ENCODE assay signal across 20 cellular contexts in the genomic region with DNA sequence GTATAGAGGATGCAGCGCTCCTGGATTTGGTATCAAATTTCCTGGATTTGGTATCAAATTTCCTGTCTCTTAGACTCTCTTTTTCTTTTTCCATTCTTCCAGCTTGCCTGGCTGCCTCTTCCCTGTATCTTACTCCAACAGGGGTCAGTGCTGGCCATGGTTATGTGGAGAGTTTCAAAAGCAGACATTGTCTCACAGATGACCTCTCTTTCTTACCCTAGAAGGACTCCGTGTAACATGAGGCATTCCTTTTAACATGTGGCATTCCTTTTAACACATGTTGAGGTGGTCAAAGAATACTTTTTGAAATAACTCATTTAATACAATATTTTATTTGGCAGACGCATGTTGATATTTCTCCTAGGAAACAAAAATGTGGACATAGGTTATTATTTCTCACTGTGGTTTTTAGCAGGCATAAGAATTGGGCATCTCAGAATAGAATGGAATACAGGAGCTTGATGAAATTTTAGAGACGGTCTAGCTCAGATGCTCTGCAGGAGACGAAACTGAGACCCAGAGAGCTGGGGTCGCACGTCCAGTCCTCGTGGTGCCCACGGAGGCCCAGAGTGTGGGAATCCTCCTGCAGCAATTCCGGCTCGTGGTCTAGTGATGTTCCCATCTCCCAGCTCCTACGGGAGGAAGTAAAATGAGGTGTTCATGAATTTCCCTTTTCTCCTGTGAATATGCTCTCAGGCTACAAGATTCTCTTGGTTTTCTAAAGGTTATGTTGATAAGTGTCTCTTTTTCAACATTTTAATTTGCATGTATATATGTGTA. TPM values are rescaled to one million over a fixed set of nuclear protein-coding genes. Genes with fewer than 3 reads are reported as not detected.
DNase-seq lines count a peak whose midpoint lies in the region; ATAC-seq and TF ChIP-seq lines count a peak whose summit lies in the region.
"Had no signal": no experiment of that assay in that cellular context is flagged by ENCODE, and none has a peak within 500 bp of the region (broad histone marks: within the 10 kb centered on the region; RNA-seq: fewer than 3 reads in every experiment).

No MANE protein-coding gene starts in this region.

- H4K20me1 ChIP-seq in osteoblast (ENCODE audit: insufficient read depth, low read length) = no peaks in the 10 kb centered on the region

- H3K9ac ChIP-seq in endodermal cell (ENCODE audit: extremely low read depth, low read length, poor library complexity, severe bottlenecking) = no peak overlapping the region

- H3K4me1 Mint-ChIP-seq in endodermal cell = no peaks in the 10 kb centered on the region

- H3K36me3 Mint-ChIP-seq in endodermal cell (ENCODE audit: low read depth) = no peaks in the 10 kb centered on the region
- H3K36me3 Mint-ChIP-seq: activated CD4-positive, alpha-beta memory T cell treated with anti-CD3 and anti-CD28 coated beads for 36 hours had no signal

- WGBS in endodermal cell (ENCODE audit: insufficient coverage in 1 of 2, insufficient read length in 1 of 2), 2 experiments = 94 to 95% methylated on average over 7 to 12 of the region's 12 CpGs

- H3K79me2 ChIP-seq in osteoblast (ENCODE audit: insufficient read depth, low read length) = no peaks in the 10 kb centered on the region

- POLR2A ChIA-PET in BJ (lab: Charles Lee) = no interaction called here

- peaks cover 4% of the 10 kb centered on the region; the same call in 1 of the 2 replicates for H3K27me3 ChIP-seq in BJ (ENCODE audit: control insufficient read depth, insufficient read depth, low read length)
- no peaks in the 10 kb centered on the region for H3K27me3 ChIP-seq in endodermal cell (ENCODE audit: control insufficient read depth, insufficient read depth, low read length, poor library complexity, severe bottlenecking)
- H3K27me3 ChIP-seq in osteoblast (ENCODE audit: insufficient read depth, low read length) = peaks cover 2% of the 10 kb centered on the region
- H3K27me3 ChIP-seq: heart right ventricle had no signal

- in situ Hi-C loops in SK-MEL-5 (cut with HindIII; ENCODE audit: low pct_unique_long_range_greater_than_20kb, low sequenced_read_pairs) = no loop called here

- H3K4me2 ChIP-seq in osteoblast (ENCODE audit: insufficient read depth, low read length) = peak overlapping the region; percentile 58
- H3K4me2 ChIP-seq: PC-9 had no signal

- CTCF ChIA-PET in BJ (lab: Yijun Ruan, JAX) = no interaction called here

- H2AFZ ChIP-seq in osteoblast (ENCODE audit: low read length) = peak overlapping the region; percentile 40
- H2AFZ ChIP-seq: PC-9 had no signal

- peak; percentile 34 for TF ChIP-seq CTCF in BJ (IDR thresholded peaks at IDR 0.05; ENCODE audit: insufficient read depth, low read depth, low read length)
- peak; percentile 50 for TF ChIP-seq CTCF in endodermal cell (conservative IDR thresholded peaks at IDR 0.05)
- peak; percentile 65 for TF ChIP-seq CTCF in osteoblast (IDR thresholded peaks at IDR 0.05; ENCODE audit: extremely low read depth, low read depth, low read length)

- no peak overlapping the region for H3K4me3 Mint-ChIP-seq in endodermal cell
- H3K4me3 Mint-ChIP-seq: activated CD4-positive, alpha-beta memory T cell treated with anti-CD3 and anti-CD28 coated beads for 36 hours; activated T-helper 1 cell treated with anti-CD3 and anti-CD28 coated beads, Interleukin-12 subunit alpha, Interleukin-12 subunit beta, Interleukin-2, Interleukin-4 antibody, amounts not matched to agents 30 ng/mL and 10 ng/mL and 1 ng/mL, durations not matched to agents 14 hours and 24 hours and 36 hours had no signal

- no peaks in the 10 kb centered on the region for H3K27me3 Mint-ChIP-seq in endodermal cell (ENCODE audit: insufficient read depth)

- no peaks in the 10 kb centered on the region for H3K9me3 Mint-ChIP-seq in endodermal cell
- H3K9me3 Mint-ChIP-seq: activated CD4-positive, alpha-beta memory T cell treated with anti-CD3 and anti-CD28 coated beads for 36 hours; activated T-helper 1 cell treated with anti-CD3 and anti-CD28 coated beads, Interleukin-12 subunit alpha, Interleukin-12 subunit beta, Interleukin-2, Interleukin-4 antibody, amounts not matched to agents 30 ng/mL and 10 ng/mL and 1 ng/mL, durations not matched to agents 14 hours and 24 hours and 36 hours had no signal

- DNase-seq in BJ (ENCODE audit: low read depth) (no peak), SK-MEL-5 (ENCODE audit: low read depth, low spot score) (peak; percentile 9), endodermal cell (no peak), osteoblast (ENCODE audit: insufficient read length, low spot score, missing footprints) (peak; percentile 90), NCI-H82 treated with DMSO at 0.1 percent for 48 hours (lab: John Stamatoyannopoulos, UW; ENCODE audit: unreplicated experiment) (no peak), UCSD-AML1 (lab: John Stamatoyannopoulos, UW; ENCODE audit: unreplicated experiment) (no peak), HK-2 (ENCODE audit: unreplicated experiment) (no peak)
- DNase-seq: activated CD4-positive, alpha-beta memory T cell treated with anti-CD3 and anti-CD28 coated beads for 36 hours; AML-193; Caco-2; erythroblast; heart right ventricle; NCI-H69; PC-9; right cardiac atrium; stimulated activated CD4-positive, alpha-beta T cell treated with anti-CD3 and anti-CD28 coated beads, Interleukin-1b, Interleukin-23, amount 100 ng/mL, for 48 hours had no signal

- H3K4me1 ChIP-seq in endodermal cell (ENCODE audit: control insufficient read depth, insufficient read depth, low read length) (peaks cover 4% of the 10 kb centered on the region), osteoblast (ENCODE audit: insufficient read depth, low read length) (peaks cover 29% of the 10 kb centered on the region)
- H3K4me1 ChIP-seq: Caco-2 had no signal

- H3K27ac ChIP-seq in endodermal cell (ENCODE audit: low read depth, low read length) = no peak overlapping the region
- peak overlapping the region; percentile 88 for H3K27ac ChIP-seq in osteoblast (ENCODE audit: low read depth, low read length)
- H3K27ac ChIP-seq: heart right ventricle, neutrophil, PC-9 had no signal

- ATAC-seq in HG03135 (IDR thresholded peaks at IDR 0.05; ENCODE audit: unreplicated experiment) = no peak
- ATAC-seq: GM12878, right cardiac atrium had no signal

- no peak overlapping the region for H3K4me3 ChIP-seq in BJ (ENCODE audit: low read depth, low read length)
- no peak overlapping the region for H3K4me3 ChIP-seq in endodermal cell (ENCODE audit: low read length)
- no peak overlapping the region for H3K4me3 ChIP-seq in osteoblast (ENCODE audit: insufficient read depth, low read length)
- H3K4me3 ChIP-seq: GM12878, heart right ventricle, PC-9 had no signal

- H3K9me3 ChIP-seq in endodermal cell (ENCODE audit: control insufficient read depth, low read length) (no peaks in the 10 kb centered on the region), osteoblast (ENCODE audit: low read depth, low read length) (no peaks in the 10 kb centered on the region)
- H3K9me3 ChIP-seq: Caco-2, heart right ventricle, neutrophil had no signal

- H3K27ac Mint-ChIP-seq in endodermal cell = no peak overlapping the region
- H3K27ac Mint-ChIP-seq: activated CD4-positive, alpha-beta memory T cell treated with anti-CD3 and anti-CD28 coated beads for 36 hours; activated T-helper 1 cell treated with anti-CD3 and anti-CD28 coated beads, Interleukin-12 subunit alpha, Interleukin-12 subunit beta, Interleukin-2, Interleukin-4 antibody, amounts not matched to agents 30 ng/mL and 10 ng/mL and 1 ng/mL, durations not matched to agents 14 hours and 24 hours and 36 hours had no signal

- H3K36me3 ChIP-seq in BJ (ENCODE audit: control insufficient read depth, insufficient read depth, low read length) (no peaks in the 10 kb centered on the region), endodermal cell (ENCODE audit: control insufficient read depth, insufficient read depth, low read length) (no peaks in the 10 kb centered on the region), osteoblast (ENCODE audit: insufficient read depth, low read length) (no peaks in the 10 kb centered on the region)
- H3K36me3 ChIP-seq: heart right ventricle, neutrophil had no signal

RNA-seq across cellular contexts. Expression of a gene that starts 59.6 kb away (rescaled TPM):
- polyA plus RNA-seq in BJ (2011; rRNA removed) = 49.8 and 68.5 TPM in 2 replicates
- polyA minus RNA-seq in BJ (2011; rRNA and poly(A)+ RNA removed) = 48.9 and 62.5 TPM in 2 replicates
- total RNA-seq in SK-MEL-5 (2014; rRNA removed; shearing (Covaris generic)) = 36.5 and 41.7 TPM in 2 replicates
- 32.5 and 33.8 TPM in 2 replicates for polyA plus RNA-seq in SK-MEL-5 (2015; cell fraction: cytosol; rRNA removed)
- 36.8 and 78.4 TPM in 2 replicates for polyA plus RNA-seq in SK-MEL-5 (2015; cell fraction: nucleus; rRNA removed)
- total RNA-seq in endodermal cell (10 to 100 TPM; 45.3 to 50.2 TPM), osteoblast (89.8 and 92.8 TPM in 2 replicates)
- polyA plus RNA-seq in endodermal cell (2013, experiment 1 of 2) = 47.0 TPM
- 39.2 TPM for polyA plus RNA-seq in endodermal cell (2013, experiment 2 of 2)

Comparison
In these comparisons a context has a peak if more than half of its experiments do, and no peak if none do; other contexts are left out.
1. DNase-seq: peak in SK-MEL-5 (single experiment) and osteoblast (single experiment); none in BJ (single experiment), endodermal cell (single experiment), NCI-H82 treated with DMSO at 0.1 percent for 48 hours (single experiment), UCSD-AML1 (single experiment) and HK-2 (single experiment).
2. Peak in every context shown above with its lines, with median percentiles within 50 percentile points of each other: CTCF ChIP-seq.